Comparison of ENCODE assay signal across 2 cellular contexts in genomic region chr9:114924327-114924726, GRCh38.
TF ChIP-seq lines count a peak whose summit lies in the region.

No MANE protein-coding gene starts in this region.

TF ChIP-seq in liver, 16 proteins besides CTCF, POLR2A, EP300 and RAD21 (continued from another document):
- TF ChIP-seq GABPA (IDR thresholded peaks at IDR 0.05 in 1 of 2, conservative IDR thresholded peaks at IDR 0.05 in 1 of 2) (no peak), NR2F2 (IDR thresholded peaks at IDR 0.05) (no peak), TAF1 (conservative IDR thresholded peaks at IDR 0.05) (no peak), RXRA (IDR thresholded peaks at IDR 0.05) (peak in 1 of 2 donors; percentile 32)

TF ChIP-seq in HepG2, 621 proteins besides CTCF, POLR2A, EP300 and RAD21:
- TF ChIP-seq ZNF460 (CRISPR knock-in tag; IDR thresholded peaks at IDR 0.05; ENCODE audit: borderline replicate concordance) (no peak), RORA (CRISPR knock-in tag; IDR thresholded peaks at IDR 0.05) (no peak), RERE (CRISPR knock-in tag; IDR thresholded peaks at IDR 0.05; ENCODE audit: low read depth) (no peak), ZMYM2 (CRISPR knock-in tag; IDR thresholded peaks at IDR 0.05) (no peak), NCOA5 (CRISPR knock-in tag; IDR thresholded peaks at IDR 0.05) (no peak), MAFG (CRISPR knock-in tag; IDR thresholded peaks at IDR 0.05) (no peak), ZNF501 (CRISPR knock-in tag; IDR thresholded peaks at IDR 0.05) (no peak), ZNF687 (CRISPR knock-in tag; IDR thresholded peaks at IDR 0.05) (no peak), SRSF4 (IDR thresholded peaks at IDR 0.05; ENCODE audit: low read depth, low read length, poor library complexity, severe bottlenecking) (no peak), FOSL2 (CRISPR knock-in tag; IDR thresholded peaks at IDR 0.05) (no peak), KMT2A (CRISPR knock-in tag; IDR thresholded peaks at IDR 0.05) (no peak), POLR2AphosphoS2 (IDR thresholded peaks at IDR 0.05; ENCODE audit: low read depth, low read length) (no peak), CREB1 (IDR thresholded peaks at IDR 0.05) (no peak), CREB1 (CRISPR knock-in tag; IDR thresholded peaks at IDR 0.05) (no peak), ATF3 (CRISPR knock-in tag; IDR thresholded peaks at IDR 0.05) (no peak), ZNF850 (CRISPR knock-in tag; conservative IDR thresholded peaks at IDR 0.05) (no peak), MAZ (IDR thresholded peaks at IDR 0.05; ENCODE audit: borderline replicate concordance, low read depth, low read length) (no peak), MAZ (CRISPR knock-in tag; IDR thresholded peaks at IDR 0.05; ENCODE audit: low read depth) (no peak)
- TF ChIP-seq, protein P1, sequence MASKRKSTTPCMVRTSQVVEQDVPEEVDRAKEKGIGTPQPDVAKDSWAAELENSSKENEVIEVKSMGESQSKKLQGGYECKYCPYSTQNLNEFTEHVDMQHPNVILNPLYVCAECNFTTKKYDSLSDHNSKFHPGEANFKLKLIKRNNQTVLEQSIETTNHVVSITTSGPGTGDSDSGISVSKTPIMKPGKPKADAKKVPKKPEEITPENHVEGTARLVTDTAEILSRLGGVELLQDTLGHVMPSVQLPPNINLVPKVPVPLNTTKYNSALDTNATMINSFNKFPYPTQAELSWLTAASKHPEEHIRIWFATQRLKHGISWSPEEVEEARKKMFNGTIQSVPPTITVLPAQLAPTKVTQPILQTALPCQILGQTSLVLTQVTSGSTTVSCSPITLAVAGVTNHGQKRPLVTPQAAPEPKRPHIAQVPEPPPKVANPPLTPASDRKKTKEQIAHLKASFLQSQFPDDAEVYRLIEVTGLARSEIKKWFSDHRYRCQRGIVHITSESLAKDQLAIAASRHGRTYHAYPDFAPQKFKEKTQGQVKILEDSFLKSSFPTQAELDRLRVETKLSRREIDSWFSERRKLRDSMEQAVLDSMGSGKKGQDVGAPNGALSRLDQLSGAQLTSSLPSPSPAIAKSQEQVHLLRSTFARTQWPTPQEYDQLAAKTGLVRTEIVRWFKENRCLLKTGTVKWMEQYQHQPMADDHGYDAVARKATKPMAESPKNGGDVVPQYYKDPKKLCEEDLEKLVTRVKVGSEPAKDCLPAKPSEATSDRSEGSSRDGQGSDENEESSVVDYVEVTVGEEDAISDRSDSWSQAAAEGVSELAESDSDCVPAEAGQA (IDR thresholded peaks at IDR 0.05; ENCODE audit: low read depth): no peak
- TF ChIP-seq, protein P1 (CRISPR knock-in tag; IDR thresholded peaks at IDR 0.05; ENCODE audit: borderline replicate concordance): no peak
